In the genomic region with DNA sequence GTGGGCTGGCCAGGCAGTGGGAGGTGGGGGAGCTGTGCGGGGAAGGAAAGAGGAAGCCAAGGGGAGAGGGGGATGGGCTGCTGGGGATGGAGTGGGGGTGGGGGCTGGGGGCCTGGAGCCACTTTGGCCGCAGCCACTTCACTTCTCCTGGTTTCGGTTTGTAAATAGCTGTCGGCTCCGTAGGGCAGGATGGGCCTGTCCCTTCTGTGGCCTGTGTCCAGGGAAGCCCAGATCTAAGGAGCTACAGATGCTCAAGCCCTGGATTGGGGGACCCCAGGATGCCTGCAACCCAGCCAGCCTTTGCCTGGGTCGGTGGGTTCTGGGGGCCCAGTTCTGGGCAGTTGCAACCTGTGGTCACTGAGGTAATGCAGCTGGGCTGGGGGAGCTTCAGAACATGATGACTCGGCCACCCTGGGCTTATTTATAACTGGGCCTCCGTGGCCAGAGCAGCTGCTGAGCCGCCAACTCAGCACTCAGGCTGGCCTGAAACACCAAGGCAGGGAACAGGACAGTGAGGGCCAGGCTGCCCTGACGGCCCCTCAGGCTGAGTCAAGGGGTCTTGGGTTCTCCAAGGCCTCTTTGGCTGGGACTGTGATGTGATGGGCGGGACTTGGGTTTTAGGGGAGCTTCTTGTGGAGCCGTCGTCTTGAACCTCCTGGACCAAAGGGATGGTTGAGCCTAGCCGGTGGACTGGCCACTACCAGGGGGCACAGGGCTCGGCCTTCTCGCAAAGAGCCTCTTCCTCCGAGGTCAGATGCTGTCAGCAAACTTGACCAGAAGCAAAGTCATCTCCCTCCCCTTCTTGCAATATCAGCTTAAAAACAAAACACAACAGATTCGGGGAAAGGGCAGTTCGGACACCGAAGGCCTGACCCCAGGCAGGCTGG, we compare ENCODE assay signal across 10 cellular contexts. TPM values are rescaled to one million over a fixed set of nuclear protein-coding genes. Genes with fewer than 3 reads are reported as not detected.
DNase-seq lines count a peak whose midpoint lies in the region; ATAC-seq and TF ChIP-seq lines count a peak whose summit lies in the region.
"Had no signal": no experiment of that assay in that cellular context is flagged by ENCODE, and none has a peak within 500 bp of the region (broad histone marks: within the 10 kb centered on the region; RNA-seq: fewer than 3 reads in every experiment).

No MANE protein-coding gene starts in this region.

- peaks cover 0 to 7% (median 0%) of the 10 kb centered on the region in 4 donors for H3K4me1 ChIP-seq in liver (ENCODE audit: control insufficient read depth in 4 of 4, insufficient read depth in 4 of 4, low read length in 3 of 4)
- H3K4me1 ChIP-seq: foreskin keratinocyte had no signal

- no peaks in the 10 kb centered on the region for H3K36me3 ChIP-seq in liver (ENCODE audit: control insufficient read depth in 4 of 4, insufficient read depth in 3 of 4, low read depth in 1 of 4, low read length in 3 of 4)

- no peaks in the 10 kb centered on the region for H3K9me3 ChIP-seq in liver (ENCODE audit: control insufficient read depth in 4 of 4, low read length in 3 of 4)

- H3K4me1 Mint-ChIP-seq in activated naive CD4-positive, alpha-beta T cell treated with anti-CD3 and anti-CD28 coated beads, Interleukin-2, amount 10 ng/mL, durations not matched to agents 7 days and 5 days = peaks cover 64% of the 10 kb centered on the region

- H3K27ac Mint-ChIP-seq in activated naive CD4-positive, alpha-beta T cell treated with anti-CD3 and anti-CD28 coated beads, Interleukin-2, amount 10 ng/mL, durations not matched to agents 7 days and 5 days = peak overlapping the region; percentile 94
- H3K27ac Mint-ChIP-seq in activated naive CD4-positive, alpha-beta T cell treated with anti-CD3 and anti-CD28 coated beads, Interleukin-2, amount 50 U/mL, for 72 hours = peak overlapping the region in 1 of 2 donors; percentile 88

- H3K27me3 Mint-ChIP-seq in activated naive CD4-positive, alpha-beta T cell treated with anti-CD3 and anti-CD28 coated beads, Interleukin-2, amount 10 ng/mL, durations not matched to agents 7 days and 5 days = peaks cover 7% of the 10 kb centered on the region

- no peak for TF ChIP-seq RAD21 in liver (IDR thresholded peaks at IDR 0.05)

- 75% methylated on average over 20 of the region's 20 CpGs for WGBS in liver

- no peak for DNase-seq in activated naive CD4-positive, alpha-beta T cell treated with anti-CD3 and anti-CD28 coated beads, Interleukin-2, amount 10 ng/mL, durations not matched to agents 7 days and 5 days
- no peak for DNase-seq in activated naive CD4-positive, alpha-beta T cell treated with anti-CD3 and anti-CD28 coated beads, Interleukin-2, amount 50 U/mL, for 72 hours (ENCODE audit: low spot score in 2 of 2)
- peak; percentile 51 for DNase-seq in ureter (ENCODE audit: low spot score)
- no peak for DNase-seq in stimulated activated CD4-positive, alpha-beta T cell treated with anti-CD3 and anti-CD28 coated beads, Interleukin-15, amount 100 ng/mL, for 24 hours
- DNase-seq in NCI-H2171 (lab: John Stamatoyannopoulos, UW) = no peak
- DNase-seq in occipital lobe (lab: John Stamatoyannopoulos, UW) = no peak
- DNase-seq: DND-41, foreskin keratinocyte had no signal

- no peak overlapping the region for H3K4me3 ChIP-seq in liver (ENCODE audit: low read depth in 1 of 3, low read length in 3 of 3)

- H3K9me3 Mint-ChIP-seq in activated naive CD4-positive, alpha-beta T cell treated with anti-CD3 and anti-CD28 coated beads, Interleukin-2, amount 10 ng/mL, durations not matched to agents 7 days and 5 days = no peaks in the 10 kb centered on the region
- H3K9me3 Mint-ChIP-seq in activated naive CD4-positive, alpha-beta T cell treated with anti-CD3 and anti-CD28 coated beads, Interleukin-2, amount 50 U/mL, for 72 hours = no peaks in the 10 kb centered on the region

- CTCF ChIA-PET in activated naive CD4-positive, alpha-beta T cell treated with anti-CD3 and anti-CD28 coated beads, Interleukin-2, amount 10 ng/mL, durations not matched to agents 7 days and 5 days (lab: Charles Lee) = interaction anchor here (0.7 to 2.9 kb wide), 4 partner anchors 13 to 92 kb away, joined by 3 to 20 read pairs (median 4); no protein-coding TSS in a partner anchor

- no peaks in the 10 kb centered on the region for H3K36me3 Mint-ChIP-seq in activated naive CD4-positive, alpha-beta T cell treated with anti-CD3 and anti-CD28 coated beads, Interleukin-2, amount 10 ng/mL, durations not matched to agents 7 days and 5 days
- no peaks in the 10 kb centered on the region for H3K36me3 Mint-ChIP-seq in activated naive CD4-positive, alpha-beta T cell treated with anti-CD3 and anti-CD28 coated beads, Interleukin-2, amount 50 U/mL, for 72 hours

- H3K4me3 Mint-ChIP-seq in activated naive CD4-positive, alpha-beta T cell treated with anti-CD3 and anti-CD28 coated beads, Interleukin-2, amount 10 ng/mL, durations not matched to agents 7 days and 5 days = no peak overlapping the region

- ATAC-seq in activated naive CD4-positive, alpha-beta T cell treated with anti-CD3 and anti-CD28 coated beads, Interleukin-2, amount 50 U/mL, for 72 hours = no peak
- ATAC-seq: foreskin keratinocyte had no signal

- H3K9ac ChIP-seq in liver (ENCODE audit: low read depth in 1 of 2, low read length in 2 of 2) = no peak overlapping the region

- H3K27me3 ChIP-seq in liver (ENCODE audit: control insufficient read depth in 4 of 4, insufficient read depth in 4 of 4, low read length in 3 of 4) = no peaks in the 10 kb centered on the region
- H3K27me3 ChIP-seq: foreskin keratinocyte had no signal

- TF ChIP-seq CTCF in liver (IDR thresholded peaks at IDR 0.05; ENCODE audit: low read depth, low read length, missing input control) = no peak

- H3K27ac ChIP-seq in angular gyrus (ENCODE audit: low read depth, low read length) (peak overlapping the region; percentile 14), liver (ENCODE audit: low read depth in 1 of 2, low read length in 2 of 2) (peak overlapping the region; percentile 75 to 87)
- H3K27ac ChIP-seq: foreskin keratinocyte had no signal

TF ChIP-seq in liver, 16 proteins besides CTCF, POLR2A, EP300 and RAD21:
- TF ChIP-seq FOXA2 (IDR thresholded peaks at IDR 0.05) (no peak), RXRA (IDR thresholded peaks at IDR 0.05) (no peak), TAF1 (conservative IDR thresholded peaks at IDR 0.05) (no peak), HNF4G (IDR thresholded peaks at IDR 0.05) (no peak)
- TF ChIP-seq, protein P1, sequence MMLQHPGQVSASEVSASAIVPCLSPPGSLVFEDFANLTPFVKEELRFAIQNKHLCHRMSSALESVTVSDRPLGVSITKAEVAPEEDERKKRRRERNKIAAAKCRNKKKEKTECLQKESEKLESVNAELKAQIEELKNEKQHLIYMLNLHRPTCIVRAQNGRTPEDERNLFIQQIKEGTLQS (IDR thresholded peaks at IDR 0.05) = no peak
- TF ChIP-seq, protein P2, sequence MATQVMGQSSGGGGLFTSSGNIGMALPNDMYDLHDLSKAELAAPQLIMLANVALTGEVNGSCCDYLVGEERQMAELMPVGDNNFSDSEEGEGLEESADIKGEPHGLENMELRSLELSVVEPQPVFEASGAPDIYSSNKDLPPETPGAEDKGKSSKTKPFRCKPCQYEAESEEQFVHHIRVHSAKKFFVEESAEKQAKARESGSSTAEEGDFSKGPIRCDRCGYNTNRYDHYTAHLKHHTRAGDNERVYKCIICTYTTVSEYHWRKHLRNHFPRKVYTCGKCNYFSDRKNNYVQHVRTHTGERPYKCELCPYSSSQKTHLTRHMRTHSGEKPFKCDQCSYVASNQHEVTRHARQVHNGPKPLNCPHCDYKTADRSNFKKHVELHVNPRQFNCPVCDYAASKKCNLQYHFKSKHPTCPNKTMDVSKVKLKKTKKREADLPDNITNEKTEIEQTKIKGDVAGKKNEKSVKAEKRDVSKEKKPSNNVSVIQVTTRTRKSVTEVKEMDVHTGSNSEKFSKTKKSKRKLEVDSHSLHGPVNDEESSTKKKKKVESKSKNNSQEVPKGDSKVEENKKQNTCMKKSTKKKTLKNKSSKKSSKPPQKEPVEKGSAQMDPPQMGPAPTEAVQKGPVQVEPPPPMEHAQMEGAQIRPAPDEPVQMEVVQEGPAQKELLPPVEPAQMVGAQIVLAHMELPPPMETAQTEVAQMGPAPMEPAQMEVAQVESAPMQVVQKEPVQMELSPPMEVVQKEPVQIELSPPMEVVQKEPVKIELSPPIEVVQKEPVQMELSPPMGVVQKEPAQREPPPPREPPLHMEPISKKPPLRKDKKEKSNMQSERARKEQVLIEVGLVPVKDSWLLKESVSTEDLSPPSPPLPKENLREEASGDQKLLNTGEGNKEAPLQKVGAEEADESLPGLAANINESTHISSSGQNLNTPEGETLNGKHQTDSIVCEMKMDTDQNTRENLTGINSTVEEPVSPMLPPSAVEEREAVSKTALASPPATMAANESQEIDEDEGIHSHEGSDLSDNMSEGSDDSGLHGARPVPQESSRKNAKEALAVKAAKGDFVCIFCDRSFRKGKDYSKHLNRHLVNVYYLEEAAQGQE (IDR thresholded peaks at IDR 0.05) = no peak

RNA-seq across cellular contexts. Expression of a gene that starts 15.0 kb away (rescaled TPM):
- total RNA-seq in activated naive CD4-positive, alpha-beta T cell treated with anti-CD3 and anti-CD28 coated beads, Interleukin-2, amount 50 U/mL, for 72 hours = 10 to 100 TPM; 11.9 to 15.2 TPM
- total RNA-seq in liver (10 to 100 TPM in 1 of 2 donors, 1 to 10 TPM in 1; 8.2 to 13.0 TPM), ureter (40.4 TPM), occipital lobe (8.9 TPM)
- 10 to 100 TPM in 1 of 2 donors, 1 to 10 TPM in 1; 8.4 to 17.5 TPM for polyA plus RNA-seq in liver

RNA-seq across cellular contexts. Expression of a gene that starts 15.1 kb away (rescaled TPM):
- total RNA-seq in activated naive CD4-positive, alpha-beta T cell treated with anti-CD3 and anti-CD28 coated beads, Interleukin-2, amount 50 U/mL, for 72 hours = under 1 TPM in 1 of 2 donors, not detected in 1; 0.20 TPM
- total RNA-seq in liver (10 to 100 TPM; 12.5 to 14.2 TPM), ureter (10.6 TPM), occipital lobe (0.78 TPM)
- polyA plus RNA-seq in liver = 10 to 100 TPM in 1 of 2 donors, 1 to 10 TPM in 1; 2.3 to 14.4 TPM
- total RNA-seq: foreskin keratinocyte had no signal
- polyA plus RNA-seq: foreskin keratinocyte had no signal

RNA-seq across cellular contexts. Expression of a gene that starts 32.8 kb away (rescaled TPM):
- total RNA-seq in activated naive CD4-positive, alpha-beta T cell treated with anti-CD3 and anti-CD28 coated beads, Interleukin-2, amount 50 U/mL, for 72 hours = 100 to 1,000 TPM; 126 to 134 TPM
- total RNA-seq in liver (10 to 100 TPM; 58.0 to 96.6 TPM), ureter (87.4 TPM), occipital lobe (69.1 TPM)
- polyA plus RNA-seq in liver = 100 to 1,000 TPM; 110 TPM

RNA-seq across cellular contexts. Expression of a gene that starts 40.9 kb away (rescaled TPM):
- not detected for total RNA-seq in activated naive CD4-positive, alpha-beta T cell treated with anti-CD3 and anti-CD28 coated beads, Interleukin-2, amount 50 U/mL, for 72 hours
- under 1 TPM in 1 of 2 donors, not detected in 1; 0.25 TPM for total RNA-seq in liver
- polyA plus RNA-seq in liver = under 1 TPM in 1 of 2 donors, not detected in 1; 0.01 TPM
- 0.18 TPM for total RNA-seq in ureter
- total RNA-seq in occipital lobe = not detected
- total RNA-seq: foreskin keratinocyte had no signal
- polyA plus RNA-seq: foreskin keratinocyte had no signal

RNA-seq across cellular contexts. Expression of a gene that starts 55.5 kb away (rescaled TPM):
- total RNA-seq in activated naive CD4-positive, alpha-beta T cell treated with anti-CD3 and anti-CD28 coated beads, Interleukin-2, amount 50 U/mL, for 72 hours = under 1 TPM in 1 of 2 donors, not detected in 1; 0.62 TPM
- under 1 TPM in 1 of 2 donors, not detected in 1; 0.59 TPM for total RNA-seq in liver
- polyA plus RNA-seq in liver = under 1 TPM; 0.12 to 0.28 TPM
- 0.44 TPM for total RNA-seq in ureter
- total RNA-seq in occipital lobe = not detected
